ENCODE assay signal across 17 cellular contexts in genomic region chr4:64334964-64335363, GRCh38.
DNase-seq lines count a peak whose midpoint lies in the region; ATAC-seq and TF ChIP-seq lines count a peak whose summit lies in the region.
"Had no signal": no experiment of that assay in that cellular context is flagged by ENCODE, and none has a peak within 500 bp of the region (broad histone marks: within the 10 kb centered on the region; RNA-seq: fewer than 3 reads in every experiment).

No MANE protein-coding gene starts in this region.

- intact Hi-C loops in heart left ventricle (cut with DNase I) (no loop called here), Right ventricle myocardium superior (cut with DNase I) (no loop called here), left ventricle myocardium inferior (cut with micrococcal nuclease) (no loop called here), Right ventricle myocardium inferior (cut with DNase I) (no loop called here)

- H3K27me3 ChIP-seq in heart left ventricle (no peaks in the 10 kb centered on the region), left ventricle myocardium inferior (ENCODE audit: low read depth) (no peaks in the 10 kb centered on the region)
- H3K27me3 ChIP-seq: BLaER1 treated with 17β-estradiol and CSF1 and Interleukin-3, amounts not matched to agents 10 nM and 100 nM had no signal

- no peak for TF ChIP-seq CTCF in heart left ventricle (IDR thresholded peaks at IDR 0.05)
- no peak for TF ChIP-seq CTCF in left ventricle myocardium inferior (IDR thresholded peaks at IDR 0.05; ENCODE audit: borderline replicate concordance)

- H3K27ac ChIP-seq in heart left ventricle (no peak overlapping the region), left ventricle myocardium inferior (replicated peaks) (peak overlapping the region; percentile 5)
- H3K27ac ChIP-seq: 22Rv1; A549; BLaER1 treated with 17β-estradiol and CSF1 and Interleukin-3, amounts not matched to agents 10 nM and 100 nM; C4-2B had no signal

- peak; percentile 26 to 49 (median 36) for ATAC-seq in heart left ventricle
- ATAC-seq in Right ventricle myocardium superior (ENCODE audit: poor library complexity): no peak
- no peak for ATAC-seq in Right ventricle myocardium inferior
- ATAC-seq in GM18858 (IDR thresholded peaks at IDR 0.05; ENCODE audit: unreplicated experiment): no peak
- ATAC-seq: A549; CD8-positive, alpha-beta T cell had no signal

- H3K36me3 ChIP-seq in heart left ventricle: no peaks in the 10 kb centered on the region
- H3K36me3 ChIP-seq in left ventricle myocardium inferior: no peaks in the 10 kb centered on the region
- H3K36me3 ChIP-seq: BLaER1 treated with 17β-estradiol and CSF1 and Interleukin-3, amounts not matched to agents 10 nM and 100 nM had no signal

- peaks cover 0 to 18% (median 3%) of the 10 kb centered on the region in 12 donors for H3K4me1 ChIP-seq in heart left ventricle
- peaks cover 26% of the 10 kb centered on the region for H3K4me1 ChIP-seq in left ventricle myocardium inferior
- H3K4me1 ChIP-seq: A549; BLaER1 treated with 17β-estradiol and CSF1 and Interleukin-3, amounts not matched to agents 10 nM and 100 nM; Caco-2 had no signal

- no peak overlapping the region for H3K4me3 ChIP-seq in heart left ventricle
- no peak overlapping the region for H3K4me3 ChIP-seq in left ventricle myocardium inferior
- H3K4me3 ChIP-seq: A549; BLaER1 treated with 17β-estradiol and CSF1 and Interleukin-3, amounts not matched to agents 10 nM and 100 nM had no signal

- TF ChIP-seq POLR2A in heart left ventricle (IDR thresholded peaks at IDR 0.05): no peak

- H3K9me3 ChIP-seq in heart left ventricle (no peaks in the 10 kb centered on the region), left ventricle myocardium inferior (replicated peaks) (peaks cover 4% of the 10 kb centered on the region)
- H3K9me3 ChIP-seq: A549, Caco-2 had no signal

- DNase-seq in heart left ventricle (no peak), Right ventricle myocardium superior (no peak), left ventricle myocardium inferior (no peak), Right ventricle myocardium inferior (ENCODE audit: missing footprints) (no peak), UCSD-AML1 (lab: John Stamatoyannopoulos, UW; ENCODE audit: unreplicated experiment) (peak; percentile 1)
- DNase-seq: AML-193; Caco-2; Calu3; CD4-positive, alpha-beta T cell; CD8-positive, alpha-beta T cell; DMS79 treated with DMSO at 0.1 percent for 48 hours; GF-D8 had no signal

- 49 to 64% (median 57%) methylated on average over 2 of the region's 2 CpGs for WGBS in heart left ventricle, 4 donors

Comparison
In these comparisons a context has a peak if more than half of its experiments do, and no peak if none do; other contexts are left out.
1. ATAC-seq: peak in heart left ventricle (4 of 4); none in Right ventricle myocardium superior (single experiment), Right ventricle myocardium inferior (single experiment) and GM18858 (single experiment).